In genomic region chr7:106515321-106515720, GRCh38 we compare ENCODE assay signal across 13 cellular contexts.
DNase-seq lines count a peak whose midpoint lies in the region; ATAC-seq and TF ChIP-seq lines count a peak whose summit lies in the region.
"Had no signal": no experiment of that assay in that cellular context is flagged by ENCODE, and none has a peak within 500 bp of the region (broad histone marks: within the 10 kb centered on the region; RNA-seq: fewer than 3 reads in every experiment).

No MANE protein-coding gene starts in this region.

- H3K4me1 ChIP-seq in subcutaneous abdominal adipose tissue (ENCODE audit: control insufficient read depth in 5 of 5, insufficient read depth in 5 of 5, low read length in 5 of 5) = peaks cover 0 to 7% (median 0%) of the 10 kb centered on the region in 5 donors
- H3K4me1 ChIP-seq: BLaER1, HAP-1 had no signal

- H3K4me3 ChIP-seq in AG10803 (ENCODE audit: low read length) (no peak overlapping the region), subcutaneous abdominal adipose tissue (ENCODE audit: low read depth in 1 of 5, low read length in 5 of 5) (no peak overlapping the region)
- H3K4me3 ChIP-seq: BLaER1, HAP-1 had no signal

- no peak for ATAC-seq in GM21367 (IDR thresholded peaks at IDR 0.05; ENCODE audit: unreplicated experiment)
- ATAC-seq: HepG2 had no signal

- H3K36me3 ChIP-seq in subcutaneous abdominal adipose tissue (ENCODE audit: control insufficient read depth in 5 of 5, insufficient read depth in 5 of 5, low read length in 5 of 5) = no peaks in the 10 kb centered on the region
- H3K36me3 ChIP-seq: BLaER1, HAP-1 had no signal

- no peak for TF ChIP-seq CTCF in AG10803 (conservative IDR thresholded peaks at IDR 0.05; ENCODE audit: low read length)

- peak; percentile 31 for DNase-seq in AG10803 (ENCODE audit: low read depth)
- peak; percentile 26 for DNase-seq in dermis blood vessel endothelial cell
- peak; percentile 28 for DNase-seq in fibroblast of peridontal ligament (ENCODE audit: extremely low read depth)
- DNase-seq in stimulated activated CD4-positive, alpha-beta T cell treated with anti-CD3 and anti-CD28 coated beads, Interleukin-12 subunit alpha, Interleukin-12 subunit beta, amount 100 ng/mL, for 4 hours = no peak
- DNase-seq in stimulated activated CD4-positive, alpha-beta T cell treated with anti-CD3 and anti-CD28 coated beads, Interleukin-4, amount 100 ng/mL, for 1 hour = no peak
- DNase-seq: AML-193, DMS53 had no signal

- H3K9me3 ChIP-seq in subcutaneous abdominal adipose tissue (ENCODE audit: control insufficient read depth in 5 of 5, low read length in 5 of 5) = no peaks in the 10 kb centered on the region
- H3K9me3 ChIP-seq: BLaER1, HAP-1 had no signal

- no peak overlapping the region for H3K9ac ChIP-seq in subcutaneous abdominal adipose tissue (ENCODE audit: low read length in 5 of 5)
- H3K9ac ChIP-seq: BLaER1 had no signal

- no peaks in the 10 kb centered on the region for H3K27me3 ChIP-seq in subcutaneous abdominal adipose tissue (ENCODE audit: control insufficient read depth in 5 of 5, insufficient read depth in 4 of 5, low read length in 5 of 5)
- H3K27me3 ChIP-seq: BLaER1 had no signal

- peak overlapping the region; percentile 26 for H3K27ac ChIP-seq in subcutaneous abdominal adipose tissue (ENCODE audit: low read depth, low read length)
- H3K27ac ChIP-seq: 22Rv1, BLaER1 had no signal

Comparison
In these comparisons a context has a peak if more than half of its experiments do, and no peak if none do; other contexts are left out.
1. DNase-seq: peak in AG10803 (single experiment), dermis blood vessel endothelial cell (single experiment) and fibroblast of peridontal ligament (single experiment); none in stimulated activated CD4-positive, alpha-beta T cell treated with anti-CD3 and anti-CD28 coated beads, Interleukin-12 subunit alpha, Interleukin-12 subunit beta, amount 100 ng/mL, for 4 hours (single experiment) and stimulated activated CD4-positive, alpha-beta T cell treated with anti-CD3 and anti-CD28 coated beads, Interleukin-4, amount 100 ng/mL, for 1 hour (single experiment).